8 cellular contexts compared by ENCODE assay signal in genomic region chr1:44609412-44609767, GRCh38.
A peak's percentile ranks its signal among the peaks of the same experiment; 100 is the strongest.
DNase-seq lines count a peak whose midpoint lies in the region; ATAC-seq and TF ChIP-seq lines count a peak whose summit lies in the region.

No MANE protein-coding gene starts in this region.

- H3K27ac ChIP-seq in CD4-positive, alpha-beta T cell (ENCODE audit: low read depth, low read length), result no peak overlapping the region

- H3K36me3 Mint-ChIP-seq in CD4-positive, alpha-beta T cell (ENCODE audit: low read depth), result no peaks in the 10 kb centered on the region

- peak; percentile 15 for TF ChIP-seq CTCF in CD4-positive, alpha-beta T cell (IDR thresholded peaks at IDR 0.05)
- peak; percentile 72 for TF ChIP-seq CTCF in fibroblast of the aortic adventitia (IDR thresholded peaks at IDR 0.05; ENCODE audit: insufficient read depth, low read length)

- ATAC-seq in CD4-positive, alpha-beta T cell (ENCODE audit: poor library complexity), result no peak
- no peak for ATAC-seq in activated CD4-positive, CD25-positive, alpha-beta regulatory T cell treated with anti-CD3 and anti-CD28 coated beads, Interleukin-2, amount 50 U/mL, for 24 hours
- no peak for ATAC-seq in HG03469 (IDR thresholded peaks at IDR 0.05; ENCODE audit: unreplicated experiment)

- no peaks in the 10 kb centered on the region for H3K27me3 Mint-ChIP-seq in CD4-positive, alpha-beta T cell

- H3K4me1 Mint-ChIP-seq in CD4-positive, alpha-beta T cell (ENCODE audit: low read depth), result no peaks in the 10 kb centered on the region

- POLR2A ChIA-PET in CD4-positive, alpha-beta T cell (lab: Charles Lee), result no interaction called here

- H3K4me3 Mint-ChIP-seq in CD4-positive, alpha-beta T cell, result no peak overlapping the region

- DNase-seq in CD4-positive, alpha-beta T cell, result peak in 8 of 10 experiments; percentile 6 to 40 (median 12)
- peak; percentile 61 for DNase-seq in HuH-7 (ENCODE audit: low spot score)
- DNase-seq in activated CD4-positive, alpha-beta T cell treated with anti-CD3 and anti-CD28 coated beads, Interleukin-2, amount 50 U/mL, for 48 hours, result peak; percentile 30 to 35
- peak; percentile 62 for DNase-seq in fibroblast of the aortic adventitia (ENCODE audit: low read depth)
- peak; percentile 70 for DNase-seq in retina
- DNase-seq in NCI-H226, result no peak

- H3K27ac Mint-ChIP-seq in CD4-positive, alpha-beta T cell, result no peak overlapping the region

- CTCF ChIA-PET in CD4-positive, alpha-beta T cell (lab: Charles Lee), result interaction anchor here (1.6 to 2.1 kb wide), 2 partner anchors 43 kb away, joined by 6 read pairs; no protein-coding TSS in a partner anchor

- H3K9me3 ChIP-seq in CD4-positive, alpha-beta T cell (ENCODE audit: control insufficient read depth, low read length), result no peaks in the 10 kb centered on the region

- no peaks in the 10 kb centered on the region for H3K9me3 Mint-ChIP-seq in CD4-positive, alpha-beta T cell

- H3K4me3 ChIP-seq in fibroblast of the aortic adventitia (ENCODE audit: low read depth, low read length), result no peak overlapping the region

- intact Hi-C loops in CD4-positive, alpha-beta T cell (cut with DNase I, micrococcal nuclease), result loop anchor here (1.0 to 2.0 kb wide), 2 partner anchors 43 kb away; no protein-coding TSS in a partner anchor

- no peaks in the 10 kb centered on the region for H3K27me3 ChIP-seq in CD4-positive, alpha-beta T cell (ENCODE audit: control insufficient read depth, insufficient read depth, low read length)
